In the genomic region with DNA sequence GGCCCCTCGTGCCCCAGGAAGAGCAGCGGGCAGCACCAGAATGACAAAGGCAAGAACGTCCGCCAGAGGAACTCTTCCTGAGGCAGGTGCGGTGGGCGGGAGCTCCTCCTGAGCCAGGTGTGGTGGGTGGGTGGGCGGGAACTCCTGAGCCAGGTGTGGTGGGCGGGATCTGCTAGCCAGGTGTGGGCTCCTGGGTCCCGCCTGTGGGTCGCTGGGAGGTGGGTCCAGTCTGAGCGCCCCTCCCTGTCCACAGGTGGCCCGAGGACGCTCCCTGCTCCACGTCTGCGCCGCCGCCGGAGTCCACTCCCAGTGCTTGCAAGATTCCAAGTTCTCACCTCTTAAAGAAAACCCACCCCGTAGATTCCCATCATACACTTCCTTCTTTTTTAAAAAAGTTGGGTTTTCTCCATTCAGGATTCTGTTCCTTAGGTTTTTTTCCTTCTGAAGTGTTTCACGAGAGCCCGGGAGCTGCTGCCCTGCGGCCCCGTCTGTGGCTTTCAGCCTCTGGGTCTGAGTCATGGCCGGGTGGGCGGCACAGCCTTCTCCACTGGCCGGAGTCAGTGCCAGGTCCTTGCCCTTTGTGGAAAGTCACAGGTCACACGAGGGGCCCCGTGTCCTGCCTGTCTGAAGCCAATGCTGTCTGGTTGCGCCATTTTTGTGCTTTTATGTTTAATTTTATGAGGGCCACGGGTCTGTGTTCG, we compare ENCODE assay signal across 18 cellular contexts. TPM values are rescaled to one million over a fixed set of nuclear protein-coding genes. Genes with fewer than 3 reads are reported as not detected.
DNase-seq lines count a peak whose midpoint lies in the region; TF ChIP-seq lines count a peak whose summit lies in the region.
"Had no signal": no experiment of that assay in that cellular context is flagged by ENCODE, and none has a peak within 500 bp of the region (broad histone marks: within the 10 kb centered on the region; RNA-seq: fewer than 3 reads in every experiment).

No MANE protein-coding gene starts in this region.

- H3K9me3 ChIP-seq in osteoblast (ENCODE audit: low read depth, low read length), result no peaks in the 10 kb centered on the region
- H3K9me3 ChIP-seq: heart left ventricle, transverse colon had no signal

- H3K79me2 ChIP-seq in osteoblast (ENCODE audit: insufficient read depth, low read length) (peaks cover 41% of the 10 kb centered on the region), mesendoderm (ENCODE audit: control insufficient read depth, insufficient read depth, low read length) (peaks cover 23% of the 10 kb centered on the region)

- TF ChIP-seq CTCF in choroid plexus epithelial cell (conservative IDR thresholded peaks at IDR 0.05; ENCODE audit: low read depth, low read length) (no peak), osteoblast (IDR thresholded peaks at IDR 0.05; ENCODE audit: extremely low read depth, low read depth, low read length) (no peak)

- no CpG with 5 or more reads among the region's 31 CpGs for WGBS in mesendoderm (ENCODE audit: extremely low coverage, insufficient coverage, low lambda C conversion rate)

- peak overlapping the region; percentile 39 for H3K27ac ChIP-seq in osteoblast (ENCODE audit: low read depth, low read length)
- no peak overlapping the region for H3K27ac ChIP-seq in mesendoderm (ENCODE audit: low read depth, low read length)
- H3K27ac ChIP-seq: transverse colon had no signal

- H3K9ac ChIP-seq in mesendoderm (ENCODE audit: low read length), result no peak overlapping the region

- H3K4me1 ChIP-seq in osteoblast (ENCODE audit: insufficient read depth, low read length) (peaks cover 22% of the 10 kb centered on the region), mesendoderm (ENCODE audit: control insufficient read depth, low read depth, low read length) (no peaks in the 10 kb centered on the region)

- H3K4me3 ChIP-seq in choroid plexus epithelial cell (ENCODE audit: low read depth, low read length), result no peak overlapping the region
- no peak overlapping the region for H3K4me3 ChIP-seq in osteoblast (ENCODE audit: insufficient read depth, low read length)
- no peak overlapping the region for H3K4me3 ChIP-seq in mesendoderm (ENCODE audit: low read length)
- H3K4me3 ChIP-seq: heart left ventricle, transverse colon had no signal

- peaks cover 62% of the 10 kb centered on the region for H4K20me1 ChIP-seq in osteoblast (ENCODE audit: insufficient read depth, low read length)

- H4K5ac ChIP-seq in mesendoderm (ENCODE audit: low read length), result no peak overlapping the region

- no peak overlapping the region for H3K4me2 ChIP-seq in osteoblast (ENCODE audit: insufficient read depth, low read length)
- no peak overlapping the region for H3K4me2 ChIP-seq in mesendoderm (ENCODE audit: low read length)

- DNase-seq in ELR (ENCODE audit: low read depth) (peak; percentile 84), NCI-H69 (lab: John Stamatoyannopoulos, UW) (peak; percentile 19), choroid plexus epithelial cell (ENCODE audit: low read depth) (peak; percentile 38), osteoblast (ENCODE audit: insufficient read length, low spot score, missing footprints) (peak; percentile 99), mesendoderm (no peak), NCI-H1694 treated with DMSO at 0.1 percent for 48 hours (lab: John Stamatoyannopoulos, UW) (no peak), NCI-H187 treated with DMSO at 0.1 percent for 48 hours (lab: John Stamatoyannopoulos, UW) (no peak)
- DNase-seq: activated CD4-positive, alpha-beta T cell treated with anti-CD3 and anti-CD28 coated beads, Interleukin-2, amount 50 U/mL, for 4 hours; activated naive CD4-positive, alpha-beta T cell treated with anti-CD3 and anti-CD28 coated beads for 36 hours; natural killer cell; NCI-H1048; NCI-H2107; stimulated activated naive CD4-positive, alpha-beta T cell; T-cell; transverse colon had no signal

- H3K56ac ChIP-seq in mesendoderm (ENCODE audit: low read length), result no peak overlapping the region

- no peak overlapping the region for H3K4ac ChIP-seq in mesendoderm (ENCODE audit: low read depth, low read length)

- no peak overlapping the region for H4K8ac ChIP-seq in mesendoderm (ENCODE audit: low read depth, low read length)

- no peak overlapping the region for H2BK120ac ChIP-seq in mesendoderm (ENCODE audit: low read depth, low read length)

- H3K36me3 ChIP-seq in osteoblast (ENCODE audit: insufficient read depth, low read length) (peaks cover 13% of the 10 kb centered on the region), mesendoderm (ENCODE audit: control insufficient read depth, insufficient read depth, low read length) (no peaks in the 10 kb centered on the region)

- peaks cover 5% of the 10 kb centered on the region for H3K79me1 ChIP-seq in mesendoderm (ENCODE audit: low read length)

- no peak overlapping the region for H2AFZ ChIP-seq in osteoblast (ENCODE audit: low read length)

- no peak overlapping the region for H2BK15ac ChIP-seq in mesendoderm (replicated peaks; ENCODE audit: low read depth)

- no peak overlapping the region for H2BK5ac ChIP-seq in mesendoderm (ENCODE audit: low read length)

- no peak overlapping the region for H2AK5ac ChIP-seq in mesendoderm (ENCODE audit: low read length)

- no peak overlapping the region for H3K23ac ChIP-seq in mesendoderm (ENCODE audit: low read length)

- no peak overlapping the region for H3K18ac ChIP-seq in mesendoderm (ENCODE audit: low read length)

- H3K27me3 ChIP-seq in osteoblast (ENCODE audit: insufficient read depth, low read length), result no peaks in the 10 kb centered on the region
- H3K27me3 ChIP-seq in mesendoderm (ENCODE audit: insufficient read depth, low read length, poor library complexity), result no peaks in the 10 kb centered on the region

RNA-seq across cellular contexts. Expression of gene HCN2, which starts 7.0 kb away (rescaled TPM):
- 1.2 and 1.4 TPM in 2 replicates for total RNA-seq in osteoblast
- 0.79 TPM for polyA plus RNA-seq in mesendoderm (2013, experiment 1 of 2)
- polyA plus RNA-seq in mesendoderm (2013, experiment 2 of 2), result 0.81 TPM
- total RNA-seq: epithelial cell of proximal tubule had no signal
- polyA plus RNA-seq: CD14-positive monocyte had no signal

RNA-seq across cellular contexts. Expression of gene BSG, which starts 10.3 kb away (rescaled TPM):
- 273 and 291 TPM in 2 replicates for total RNA-seq in osteoblast
- polyA plus RNA-seq in mesendoderm (2013, experiment 1 of 2), result 492 TPM
- 502 TPM for polyA plus RNA-seq in mesendoderm (2013, experiment 2 of 2)

RNA-seq across cellular contexts. Expression of gene GZMM, which starts 38.8 kb away (rescaled TPM):
- under 0.01 TPM in 1 of 2 replicates, not detected in the other for total RNA-seq in osteoblast
- polyA plus RNA-seq in mesendoderm (2013, experiment 1 of 2), result 0.13 TPM
- 0.25 TPM for polyA plus RNA-seq in mesendoderm (2013, experiment 2 of 2)
- total RNA-seq: epithelial cell of proximal tubule had no signal

RNA-seq across cellular contexts. Expression of gene POLRMT, which starts 50.7 kb away (rescaled TPM):
- total RNA-seq in osteoblast, result 16.6 and 18.6 TPM in 2 replicates
- polyA plus RNA-seq in mesendoderm (2013, experiment 1 of 2), result 71.5 TPM
- 73.0 TPM for polyA plus RNA-seq in mesendoderm (2013, experiment 2 of 2)

RNA-seq across cellular contexts. Expression of gene CDC34, which starts 51.1 kb away (rescaled TPM):
- 32.9 and 40.4 TPM in 2 replicates for total RNA-seq in osteoblast
- polyA plus RNA-seq in mesendoderm (2013, experiment 1 of 2), result 78.8 TPM
- polyA plus RNA-seq in mesendoderm (2013, experiment 2 of 2), result 81.6 TPM

Comparison
In these comparisons a context has a peak if more than half of its experiments do, and no peak if none do; other contexts are left out.
1. DNase-seq: peak in ELR (single experiment), NCI-H69 (single experiment), choroid plexus epithelial cell (single experiment) and osteoblast (single experiment); none in mesendoderm (single experiment), NCI-H1694 treated with DMSO at 0.1 percent for 48 hours (single experiment) and NCI-H187 treated with DMSO at 0.1 percent for 48 hours (single experiment).